9 cellular contexts compared by ENCODE assay signal in the genomic region with DNA sequence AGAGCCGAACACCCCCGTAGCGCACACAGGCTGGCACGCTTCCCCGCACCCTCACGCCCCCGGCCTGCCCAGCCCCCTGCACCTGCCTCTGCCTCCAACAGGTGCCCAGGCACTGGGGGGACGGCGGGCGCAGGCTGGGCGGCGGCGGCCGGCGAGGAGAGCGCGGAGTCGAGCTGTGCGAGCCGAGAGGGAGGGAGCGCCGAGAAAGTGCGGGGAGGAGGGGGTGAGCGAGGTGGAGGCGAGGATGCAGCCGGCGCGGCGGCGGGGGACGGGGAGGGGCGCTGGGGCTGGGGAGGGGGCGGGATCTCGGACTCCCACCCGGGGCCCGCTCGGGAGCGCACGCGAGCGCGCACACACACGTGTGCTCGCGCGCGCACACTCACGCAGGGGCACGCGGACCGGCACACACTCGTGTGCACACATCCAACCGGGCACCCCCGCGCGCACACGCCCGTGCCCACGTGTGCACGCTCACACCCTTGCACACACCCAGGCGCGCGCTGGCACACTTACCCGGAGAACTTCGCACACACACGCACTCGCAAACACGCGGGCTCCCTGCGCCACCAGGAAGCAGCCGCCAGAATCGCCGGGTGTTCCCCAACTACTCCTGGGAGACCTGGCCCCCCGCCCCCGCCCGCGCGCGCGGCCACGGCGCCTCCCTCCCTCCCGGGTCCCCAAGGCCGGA.
DNase-seq lines count a peak whose midpoint lies in the region; ATAC-seq lines count a peak whose summit lies in the region.
"Had no signal": no experiment of that assay in that cellular context is flagged by ENCODE, and none has a peak within 500 bp of the region (broad histone marks: within the 10 kb centered on the region; RNA-seq: fewer than 3 reads in every experiment).

A gene (minus strand): TSS at position 211 of the 688 bp plus-strand sequence. CDS start 805 bp downstream, outside the sequence.

- H3K9me3 ChIP-seq in iPS-18c (ENCODE audit: control insufficient read depth, insufficient read depth, low read length), result no peaks in the 10 kb centered on the region
- H3K9me3 ChIP-seq: SJSA1 had no signal

- peak within 1 kb of the TSS; percentile 69 for H3K4me3 ChIP-seq in iPS-18c (ENCODE audit: insufficient read depth, low read depth, low read length)
- H3K4me3 ChIP-seq: SJSA1 had no signal

- DNase-seq in GM03348 (ENCODE audit: low spot score) (peak; percentile 45), NCI-H146 treated with DMSO at 0.1 percent for 48 hours (lab: John Stamatoyannopoulos, UW; ENCODE audit: unreplicated experiment) (peak; percentile 45), T1000 (lab: John Stamatoyannopoulos, UW) (no peak), EL (no peak), COLO829 (ENCODE audit: low spot score) (no peak)
- peak; percentile 58 for DNase-seq in activated naive CD4-positive, alpha-beta T cell treated with anti-CD3 and anti-CD28 coated beads, Interleukin-2, amount 50 U/mL, for 16 hours
- DNase-seq in stimulated activated naive CD8-positive, alpha-beta T cell treated with anti-CD3 and anti-CD28 coated beads, Interleukin-15, Interleukin-2, amounts not matched to agents 100 U/mL and 50 U/mL, for 24 hours, result peak; percentile 39

- peak; percentile 38 for ATAC-seq in stimulated activated naive CD8-positive, alpha-beta T cell treated with anti-CD3 and anti-CD28 coated beads, Interleukin-15, Interleukin-2, amounts not matched to agents 100 U/mL and 50 U/mL, for 24 hours

Comparison
In these comparisons a context has a peak if more than half of its experiments do, and no peak if none do; other contexts are left out.
1. DNase-seq: peak in GM03348 (single experiment), NCI-H146 treated with DMSO at 0.1 percent for 48 hours (single experiment), activated naive CD4-positive, alpha-beta T cell treated with anti-CD3 and anti-CD28 coated beads, Interleukin-2, amount 50 U/mL, for 16 hours (single experiment) and stimulated activated naive CD8-positive, alpha-beta T cell treated with anti-CD3 and anti-CD28 coated beads, Interleukin-15, Interleukin-2, amounts not matched to agents 100 U/mL and 50 U/mL, for 24 hours (single experiment); none in T1000 (single experiment), EL (single experiment) and COLO829 (single experiment).